Comparison of ENCODE assay signal across 1 cellular context in the genomic region with DNA sequence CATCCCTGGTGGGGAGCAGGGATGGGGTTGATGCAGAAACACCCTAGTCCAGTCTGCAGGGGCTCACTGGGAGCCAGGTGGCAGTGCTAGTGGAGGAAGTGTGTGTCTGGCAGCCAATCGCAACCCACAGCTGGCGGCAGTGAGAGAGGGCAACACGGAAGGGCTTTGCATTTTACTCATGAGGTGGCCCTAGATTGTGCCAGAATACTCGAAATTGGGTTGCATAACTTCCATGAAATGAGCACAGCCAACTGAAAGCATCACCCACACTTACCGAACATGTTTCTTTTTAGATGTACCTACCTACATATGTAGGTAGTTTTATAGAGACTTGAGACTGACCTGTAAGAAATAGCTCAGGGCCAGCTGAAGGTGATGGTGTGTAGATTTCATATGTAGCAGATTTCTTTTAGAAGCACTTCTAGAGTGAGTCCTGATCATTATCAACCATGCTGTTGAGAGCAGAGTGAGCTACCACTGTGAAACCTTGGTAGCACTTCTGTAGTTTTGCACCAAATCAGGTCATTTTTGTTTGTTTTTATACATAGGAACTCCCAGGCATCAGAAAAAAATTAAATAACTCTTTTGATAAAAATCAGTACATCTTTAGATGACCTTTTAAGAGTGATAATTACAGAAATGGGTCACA.
TF ChIP-seq lines count a peak whose summit lies in the region.

No MANE protein-coding gene starts in this region.

TF ChIP-seq in GM12878, 131 proteins besides CTCF, POLR2A, EP300 and RAD21:
- TF ChIP-seq POLR2AphosphoS5 (IDR thresholded peaks at IDR 0.05; ENCODE audit: low read length) (0 out of 2 replicates have a peak, but pooled peaks have one; percentile 17), RUNX3 (IDR thresholded peaks at IDR 0.05; ENCODE audit: low read length) (peak; percentile 41; the same call in 1 of the 2 replicates), MXI1 (IDR thresholded peaks at IDR 0.05; ENCODE audit: low read depth, low read length) (no peak)
